8 cellular contexts compared by ENCODE assay signal in genomic region chr3:109050591-109051167, GRCh38.
DNase-seq lines count a peak whose midpoint lies in the region; ATAC-seq and TF ChIP-seq lines count a peak whose summit lies in the region.

No MANE protein-coding gene starts in this region.

- no peak overlapping the region for H3K4me3 ChIP-seq in PC-9
- H3K4me3 ChIP-seq in transverse colon, result no peak overlapping the region
- H3K4me3 ChIP-seq in esophagus muscularis mucosa, result no peak overlapping the region

- no peak overlapping the region for H3K4me2 ChIP-seq in PC-9

- no peaks in the 10 kb centered on the region for H3K9me2 ChIP-seq in PC-9 (ENCODE audit: insufficient read depth)

- BruUV-seq in PC-9 (replicated peaks; lab: Mats Ljungman, UMichigan), result no TSS peak

- H3K4me1 ChIP-seq in PC-9 (replicated peaks; ENCODE audit: insufficient read depth) (no peaks in the 10 kb centered on the region), transverse colon (no peaks in the 10 kb centered on the region), esophagus muscularis mucosa (no peaks in the 10 kb centered on the region)

- H3K79me2 ChIP-seq in PC-9 (ENCODE audit: low read depth), result no peaks in the 10 kb centered on the region

- POLR2A ChIA-PET in PC-9 (lab: Charles Lee; ENCODE audit: unreplicated experiment), result no interaction called here

- H3K27me3 ChIP-seq in PC-9 (ENCODE audit: insufficient read depth, low read depth) (no peaks in the 10 kb centered on the region), transverse colon (no peaks in the 10 kb centered on the region), esophagus muscularis mucosa (no peaks in the 10 kb centered on the region)

- TF ChIP-seq EP300 in transverse colon (IDR thresholded peaks at IDR 0.05; ENCODE audit: low read depth) (no peak), esophagus muscularis mucosa (IDR thresholded peaks at IDR 0.05) (no peak)

- TF ChIP-seq CTCF in PC-9 (conservative IDR thresholded peaks at IDR 0.05), result peak; percentile 90
- TF ChIP-seq CTCF in transverse colon (IDR thresholded peaks at IDR 0.05), result peak; percentile 47 to 63 (median 58)
- peak in 1 of 3 experiments; percentile 14 for TF ChIP-seq CTCF in esophagus muscularis mucosa (IDR thresholded peaks at IDR 0.05)

- peak; percentile 52 for DNase-seq in COLO829 (ENCODE audit: low spot score)
- DNase-seq in PC-9, result peak in 1 of 2 experiments; percentile 20
- DNase-seq in transverse colon, result peak; percentile 26
- DNase-seq in GDM1 (lab: John Stamatoyannopoulos, UW), result no peak
- no peak for DNase-seq in esophagus muscularis mucosa (ENCODE audit: extremely low spot score)

- WGBS in transverse colon (ENCODE audit: low coverage in 1 of 2), 2 donors, result 42 to 44% methylated on average over 3 of the region's 3 CpGs
- 53% methylated on average over 3 of the region's 3 CpGs for WGBS in esophagus muscularis mucosa

- peak; percentile 55 for ATAC-seq in GM18858 (IDR thresholded peaks at IDR 0.05; ENCODE audit: unreplicated experiment)
- ATAC-seq in HG03342 (IDR thresholded peaks at IDR 0.05; ENCODE audit: unreplicated experiment), result peak; percentile 64
- ATAC-seq in esophagus mucosa, result peak; percentile 39

- in situ Hi-C loops in transverse colon (cut with MboI; ENCODE audit: low pct_ligation_motif_present in 1 of 4, low pct_unique_long_range_greater_than_20kb in 1 of 4, low sequenced_read_pairs in 3 of 4), result loop anchor here in 1 of 4 donors (25.0 kb wide), 1 partner anchor 187 kb away; no protein-coding TSS in a partner anchor

- no peaks in the 10 kb centered on the region for H3F3A ChIP-seq in PC-9 (ENCODE audit: insufficient read depth, low read depth)

- no peaks in the 10 kb centered on the region for H4K20me1 ChIP-seq in PC-9 (ENCODE audit: insufficient read depth)

- H3K27ac ChIP-seq in PC-9 (no peak overlapping the region), transverse colon (no peak overlapping the region), esophagus muscularis mucosa (replicated peaks in 1 of 4) (no peak overlapping the region)

- H3K9me3 ChIP-seq in PC-9 (ENCODE audit: insufficient read depth, low read depth), result no peaks in the 10 kb centered on the region
- H3K9me3 ChIP-seq in transverse colon, result no peaks in the 10 kb centered on the region
- no peaks in the 10 kb centered on the region for H3K9me3 ChIP-seq in esophagus muscularis mucosa

- no peak for TF ChIP-seq POLR2A in transverse colon (IDR thresholded peaks at IDR 0.05)
- no peak for TF ChIP-seq POLR2A in esophagus muscularis mucosa (IDR thresholded peaks at IDR 0.05; ENCODE audit: low read depth)

- CTCF ChIA-PET in PC-9 (lab: Charles Lee), result no interaction called here

- H3K36me3 ChIP-seq in PC-9 (ENCODE audit: low read depth) (no peaks in the 10 kb centered on the region), transverse colon (no peaks in the 10 kb centered on the region), esophagus muscularis mucosa (no peaks in the 10 kb centered on the region)

- no peak overlapping the region for H2AFZ ChIP-seq in PC-9

- intact Hi-C loops in PC-9 (cut with micrococcal nuclease; ENCODE audit: unreplicated experiment) (loop anchor here (10.0 kb wide), 1 partner anchor 174 kb away; no protein-coding TSS in a partner anchor), transverse colon (cut with DNase I; ENCODE audit: low total_unique reads) (no loop called here), esophagus muscularis mucosa (cut with DNase I) (no loop called here)

Comparison
In these comparisons a context has a peak if more than half of its experiments do, and no peak if none do; other contexts are left out.
1. DNase-seq: peak in COLO829 (single experiment) and transverse colon (single experiment); none in GDM1 (single experiment) and esophagus muscularis mucosa (single experiment).
2. Peak in every context shown above with its lines, with median percentiles within 50 percentile points of each other: ATAC-seq.